ENCODE assay signal across 8 cellular contexts in genomic region chr9:99266136-99267023, GRCh38. TPM values are rescaled to one million over a fixed set of nuclear protein-coding genes. Genes with fewer than 3 reads are reported as not detected.
DNase-seq lines count a peak whose midpoint lies in the region; ATAC-seq and TF ChIP-seq lines count a peak whose summit lies in the region.

No MANE protein-coding gene starts in this region.

- ATAC-seq in GM21367 (IDR thresholded peaks at IDR 0.05; ENCODE audit: unreplicated experiment), result peak; percentile 42
- peak; percentile 96 for ATAC-seq in upper lobe of right lung

- no peak overlapping the region for H3K27ac ChIP-seq in ovary
- no peak overlapping the region for H3K27ac ChIP-seq in upper lobe of right lung

- H3K4me1 Mint-ChIP-seq in Calu3 (ENCODE audit: low read depth, unreplicated experiment), result peaks cover 13% of the 10 kb centered on the region

- TF ChIP-seq EP300 in ovary (IDR thresholded peaks at IDR 0.05), result no peak

- CTCF ChIA-PET in Calu3 (lab: Charles Lee), result no interaction called here

- H3K4me3 ChIP-seq in ovary (no peak overlapping the region), upper lobe of right lung (no peak overlapping the region)

- H3K36me3 Mint-ChIP-seq in Calu3 (ENCODE audit: insufficient read depth, unreplicated experiment), result no peaks in the 10 kb centered on the region

- 13 to 15% (median 14%) methylated on average over 18 of the region's 18 CpGs for WGBS in ovary, 3 donors

- H3K4me1 ChIP-seq in ovary (ENCODE audit: insufficient read depth), result peaks cover 3% of the 10 kb centered on the region
- peaks cover 5% of the 10 kb centered on the region for H3K4me1 ChIP-seq in upper lobe of right lung

- DNase-seq in Calu3 (peak; percentile 62), HuH-7 (ENCODE audit: low spot score) (peak; percentile 60), RPMI8226 (peak; percentile 84), activated gamma-delta T cell treated with Interleukin-2 at 50 U/mL for 16 hours (peak; percentile 53), germinal center (ENCODE audit: low spot score) (peak; percentile 49), ovary (peak; percentile 65 to 83 (median 73)), upper lobe of right lung (peak; percentile 86)

- H3K9me3 ChIP-seq in ovary (no peaks in the 10 kb centered on the region), upper lobe of right lung (no peaks in the 10 kb centered on the region)

- no peak overlapping the region for H3K4me3 Mint-ChIP-seq in Calu3 (ENCODE audit: low read depth, unreplicated experiment)

- no peak for TF ChIP-seq POLR2A in ovary (IDR thresholded peaks at IDR 0.05)

- TF ChIP-seq CTCF in Calu3 (IDR thresholded peaks at IDR 0.05; ENCODE audit: unreplicated experiment) (peak; percentile 57), ovary (IDR thresholded peaks at IDR 0.05) (peak; percentile 39 to 60 (median 57)), upper lobe of right lung (IDR thresholded peaks at IDR 0.05) (peak; percentile 85)

- no peaks in the 10 kb centered on the region for H3K27me3 Mint-ChIP-seq in Calu3 (ENCODE audit: unreplicated experiment)

- H3K27ac Mint-ChIP-seq in Calu3 (ENCODE audit: unreplicated experiment), result no peak overlapping the region

- H3K27me3 ChIP-seq in ovary (no peaks in the 10 kb centered on the region), upper lobe of right lung (no peaks in the 10 kb centered on the region)

- no peaks in the 10 kb centered on the region for H3K9me3 Mint-ChIP-seq in Calu3 (ENCODE audit: low read depth, unreplicated experiment)

- intact Hi-C loops in Calu3 (cut with micrococcal nuclease; ENCODE audit: unreplicated experiment), result loop anchor here (10.0 kb wide), 1 partner anchor 538 kb away; no protein-coding TSS in a partner anchor
- intact Hi-C loops in ovary (cut with DNase I), result no loop called here
- intact Hi-C loops in upper lobe of right lung (cut with DNase I), result no loop called here

- no peaks in the 10 kb centered on the region for H3K36me3 ChIP-seq in ovary
- no peaks in the 10 kb centered on the region for H3K36me3 ChIP-seq in upper lobe of right lung

- no TSS peak for BruUV-seq in Calu3 (replicated peaks; lab: Mats Ljungman, UMichigan)

RNA-seq across cellular contexts. Expression of gene SEC61B, which starts 44.3 kb away (rescaled TPM):
- total RNA-seq in Calu3 (2022), result 85.5 and 101 TPM in 2 replicates
- total RNA-seq in ovary, result 100 to 1,000 TPM in 5 of 7 donors, 10 to 100 TPM in 2; 80.1 to 147 (median 130) TPM
- polyA plus RNA-seq in ovary, result 100 to 1,000 TPM; 121 to 196 TPM
- total RNA-seq in upper lobe of right lung, result 116 TPM

RNA-seq across cellular contexts. Expression of gene ALG2, which starts 44.6 kb away (rescaled TPM):
- total RNA-seq in Calu3 (2022), result 27.0 and 27.1 TPM in 2 replicates
- 10 to 100 TPM; 28.6 to 45.8 (median 37.3) TPM for total RNA-seq in ovary
- 10 to 100 TPM; 21.8 to 60.1 TPM for polyA plus RNA-seq in ovary
- 39.2 TPM for total RNA-seq in upper lobe of right lung
